In genomic region chr17:57987582-57988300, GRCh38 we compare ENCODE assay signal across 1 cellular context.
TF ChIP-seq lines count a peak whose summit lies in the region.

Gene VEZF1 (minus strand): TSS chr17:57988254. CDS start chr17:57988111, 143 bp downstream.

TF ChIP-seq in A549, 52 proteins besides CTCF, POLR2A, EP300 and RAD21 (continued from another document):
- TF ChIP-seq MYC (IDR thresholded peaks at IDR 0.05; ENCODE audit: borderline replicate concordance, low read length) (0 out of 2 replicates have a peak, but pooled peaks have one; percentile 43), HOXA7 (CRISPR knock-in tag; IDR thresholded peaks at IDR 0.05) (no peak)
- TF ChIP-seq, protein P1, sequence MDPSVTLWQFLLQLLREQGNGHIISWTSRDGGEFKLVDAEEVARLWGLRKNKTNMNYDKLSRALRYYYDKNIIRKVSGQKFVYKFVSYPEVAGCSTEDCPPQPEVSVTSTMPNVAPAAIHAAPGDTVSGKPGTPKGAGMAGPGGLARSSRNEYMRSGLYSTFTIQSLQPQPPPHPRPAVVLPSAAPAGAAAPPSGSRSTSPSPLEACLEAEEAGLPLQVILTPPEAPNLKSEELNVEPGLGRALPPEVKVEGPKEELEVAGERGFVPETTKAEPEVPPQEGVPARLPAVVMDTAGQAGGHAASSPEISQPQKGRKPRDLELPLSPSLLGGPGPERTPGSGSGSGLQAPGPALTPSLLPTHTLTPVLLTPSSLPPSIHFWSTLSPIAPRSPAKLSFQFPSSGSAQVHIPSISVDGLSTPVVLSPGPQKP (IDR thresholded peaks at IDR 0.05; ENCODE audit: low read depth, low read length): no peak
